ENCODE assay signal across 8 cellular contexts in genomic region chr9:136170291-136170901, GRCh38. TPM values are rescaled to one million over a fixed set of nuclear protein-coding genes. Genes with fewer than 3 reads are reported as not detected.
A peak's percentile ranks its signal among the peaks of the same experiment; 100 is the strongest.
DNase-seq lines count a peak whose midpoint lies in the region; FAIRE-seq and TF ChIP-seq lines count a peak whose summit lies in the region.

No MANE protein-coding gene starts in this region.

- FAIRE-seq in GM12891 (lab: Jason Lieb, UNC) = peak; percentile 83

- no peak for TF ChIP-seq POLR2A in GM12891 (IDR thresholded peaks at IDR 0.05; ENCODE audit: low read depth, low read length)

- DNase-seq in GM12891 (ENCODE audit: insufficient read length, low spot score) = peak; percentile 91
- DNase-seq in RPMI8226 = peak; percentile 60
- peak; percentile 53 for DNase-seq in activated naive CD4-positive, alpha-beta T cell treated with Interleukin-2 at 50 U/mL for 16 hours
- DNase-seq in iPS-NIHi11 (ENCODE audit: low spot score) = peak; percentile 85
- peak in 2 of 3 donors; percentile 2 to 50 for DNase-seq in stimulated activated CD4-positive, alpha-beta T cell treated with anti-CD3 and anti-CD28 coated beads, TNF-alpha, amount 100 ng/mL, for 1 hour (ENCODE audit: low read depth in 3 of 3, low spot score in 1 of 3)
- no peak for DNase-seq in NK-92 treated with Interleukin-12 subunit alpha and Interleukin-12 subunit beta, amount 100 ng/mL, for 24 hours (lab: John Stamatoyannopoulos, UW)
- no peak for DNase-seq in cerebellar nuclear complex (lab: John Stamatoyannopoulos, UW)
- no peak for DNase-seq in NCI-H1105 (lab: John Stamatoyannopoulos, UW)

TF ChIP-seq in GM12891, 5 proteins besides CTCF, POLR2A, EP300 and RAD21:
- TF ChIP-seq TAF1 (IDR thresholded peaks at IDR 0.05; ENCODE audit: low read depth, low read length) (no peak), SPI1 (IDR thresholded peaks at IDR 0.05; ENCODE audit: low read depth, low read length) (no peak), POLR2AphosphoS5 (IDR thresholded peaks at IDR 0.05; ENCODE audit: low read depth, low read length) (no peak), PAX5 (IDR thresholded peaks at IDR 0.05; ENCODE audit: insufficient read depth, low read length, severe bottlenecking) (no peak), POU2F2 (IDR thresholded peaks at IDR 0.05; ENCODE audit: low read depth, low read length) (no peak)

RNA-seq across cellular contexts. Expression of gene LHX3, which starts 34.5 kb away (rescaled TPM):
- not detected for polyA plus RNA-seq in GM12891 (2012; ENCODE audit: low read depth, missing spikeins)

RNA-seq across cellular contexts. Expression of gene TMEM250, which starts 51.7 kb away (rescaled TPM):
- 7.7 TPM for polyA plus RNA-seq in GM12891 (2012; ENCODE audit: low read depth, missing spikeins)

Comparison
In these comparisons a context has a peak if more than half of its experiments do, and no peak if none do; other contexts are left out.
1. DNase-seq: peak in GM12891 (single experiment), RPMI8226 (single experiment), activated naive CD4-positive, alpha-beta T cell treated with Interleukin-2 at 50 U/mL for 16 hours (single experiment), iPS-NIHi11 (single experiment) and stimulated activated CD4-positive, alpha-beta T cell treated with anti-CD3 and anti-CD28 coated beads, TNF-alpha, amount 100 ng/mL, for 1 hour (2 of 3); none in NK-92 treated with Interleukin-12 subunit alpha and Interleukin-12 subunit beta, amount 100 ng/mL, for 24 hours (single experiment), cerebellar nuclear complex (0 of 2) and NCI-H1105 (single experiment).